9 cellular contexts compared by ENCODE assay signal in genomic region chr5:80438739-80439138, GRCh38. TPM values are rescaled to one million over a fixed set of nuclear protein-coding genes. Genes with fewer than 3 reads are reported as not detected.
"Had no signal": no experiment of that assay in that cellular context is flagged by ENCODE, and none has a peak within 500 bp of the region (broad histone marks: within the 10 kb centered on the region; RNA-seq: fewer than 3 reads in every experiment).

No MANE protein-coding gene starts in this region.

- FAIRE-seq: K562 had no signal

- H3K9me3 ChIP-seq: HAP-1 had no signal

- H3K4me3 ChIP-seq: GM23248, HAP-1, K562 had no signal

- ATAC-seq: HCT116, K562 had no signal

- H2AFZ ChIP-seq: GM23248 had no signal

- H3K9ac ChIP-seq: GM23248 had no signal

- DNase-seq: GM23248, GOT3, H7, HFFc6, IMR-90, KG1 had no signal

- H3K27ac ChIP-seq: GM23248 had no signal

RNA-seq across cellular contexts. Expression of gene FAM151B, which starts 49.2 kb away (rescaled TPM):
- total RNA-seq: H7 had no signal
